ENCODE assay signal across 2 cellular contexts in the genomic region with DNA sequence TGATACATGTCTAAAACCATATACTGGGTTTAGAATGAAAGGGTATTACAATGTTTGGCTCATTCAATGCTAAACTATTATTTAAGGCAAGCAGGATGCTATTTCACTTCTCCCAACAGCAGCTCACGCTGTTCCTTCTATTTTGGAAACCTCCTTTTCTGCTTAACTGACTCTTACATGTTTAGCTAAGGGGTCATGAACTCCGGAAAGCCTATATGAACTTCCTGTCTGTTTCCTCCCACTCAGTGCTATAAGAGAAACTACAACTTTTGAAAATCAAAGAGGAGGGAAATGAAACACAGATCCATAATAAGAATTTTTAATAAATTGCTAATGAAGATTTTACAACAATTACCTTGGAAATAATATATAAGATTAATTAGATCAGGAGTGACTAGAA.
TF ChIP-seq lines count a peak whose summit lies in the region.

No MANE protein-coding gene starts in this region.

TF ChIP-seq in endothelial cell of umbilical vein, 7 proteins besides CTCF, POLR2A, EP300 and RAD21 (continued from another document):
- TF ChIP-seq GATA2 (IDR thresholded peaks at IDR 0.05; ENCODE audit: insufficient read depth, insufficient read length, low read depth, low read length), result no peak
- TF ChIP-seq FOS (IDR thresholded peaks at IDR 0.05; ENCODE audit: borderline replicate concordance, insufficient read depth, low read length), result no peak
- no peak for TF ChIP-seq POLR2AphosphoS5 (IDR thresholded peaks at IDR 0.05; ENCODE audit: insufficient read depth, low read depth, low read length)
- no peak for TF ChIP-seq EZH2 (IDR thresholded peaks at IDR 0.05; ENCODE audit: borderline replicate concordance, low read depth, low read length, severe bottlenecking)
- TF ChIP-seq MYC (IDR thresholded peaks at IDR 0.05; ENCODE audit: low read depth, low read length), result no peak
- TF ChIP-seq, protein P1, sequence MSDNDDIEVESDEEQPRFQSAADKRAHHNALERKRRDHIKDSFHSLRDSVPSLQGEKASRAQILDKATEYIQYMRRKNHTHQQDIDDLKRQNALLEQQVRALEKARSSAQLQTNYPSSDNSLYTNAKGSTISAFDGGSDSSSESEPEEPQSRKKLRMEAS (IDR thresholded peaks at IDR 0.05; ENCODE audit: insufficient read depth, insufficient read length), result no peak

TF ChIP-seq in HepG2, 621 proteins besides CTCF, POLR2A, EP300 and RAD21:
- TF ChIP-seq, protein P2, sequence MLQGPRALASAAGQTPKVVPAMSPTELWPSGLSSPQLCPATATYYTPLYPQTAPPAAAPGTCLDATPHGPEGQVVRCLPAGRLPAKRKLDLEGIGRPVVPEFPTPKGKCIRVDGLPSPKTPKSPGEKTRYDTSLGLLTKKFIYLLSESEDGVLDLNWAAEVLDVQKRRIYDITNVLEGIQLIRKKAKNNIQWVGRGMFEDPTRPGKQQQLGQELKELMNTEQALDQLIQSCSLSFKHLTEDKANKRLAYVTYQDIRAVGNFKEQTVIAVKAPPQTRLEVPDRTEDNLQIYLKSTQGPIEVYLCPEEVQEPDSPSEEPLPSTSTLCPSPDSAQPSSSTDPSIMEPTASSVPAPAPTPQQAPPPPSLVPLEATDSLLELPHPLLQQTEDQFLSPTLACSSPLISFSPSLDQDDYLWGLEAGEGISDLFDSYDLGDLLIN (CRISPR knock-in tag; IDR thresholded peaks at IDR 0.05; ENCODE audit: borderline replicate concordance), result no peak
- TF ChIP-seq, protein P3, sequence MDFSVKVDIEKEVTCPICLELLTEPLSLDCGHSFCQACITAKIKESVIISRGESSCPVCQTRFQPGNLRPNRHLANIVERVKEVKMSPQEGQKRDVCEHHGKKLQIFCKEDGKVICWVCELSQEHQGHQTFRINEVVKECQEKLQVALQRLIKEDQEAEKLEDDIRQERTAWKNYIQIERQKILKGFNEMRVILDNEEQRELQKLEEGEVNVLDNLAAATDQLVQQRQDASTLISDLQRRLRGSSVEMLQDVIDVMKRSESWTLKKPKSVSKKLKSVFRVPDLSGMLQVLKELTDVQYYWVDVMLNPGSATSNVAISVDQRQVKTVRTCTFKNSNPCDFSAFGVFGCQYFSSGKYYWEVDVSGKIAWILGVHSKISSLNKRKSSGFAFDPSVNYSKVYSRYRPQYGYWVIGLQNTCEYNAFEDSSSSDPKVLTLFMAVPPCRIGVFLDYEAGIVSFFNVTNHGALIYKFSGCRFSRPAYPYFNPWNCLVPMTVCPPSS (IDR thresholded peaks at IDR 0.05), result no peak
- no peak for TF ChIP-seq ETV6 (CRISPR knock-in tag; conservative IDR thresholded peaks at IDR 0.05)
